ENCODE assay signal across 23 cellular contexts in genomic region chr1:44219301-44219626, GRCh38.
"Had no signal": no experiment of that assay in that cellular context is flagged by ENCODE, and none has a peak within 500 bp of the region (broad histone marks: within the 10 kb centered on the region; RNA-seq: fewer than 3 reads in every experiment).

No MANE protein-coding gene starts in this region.

- H3K27me3 ChIP-seq: ovary, right lobe of liver, tibial nerve, uterus had no signal

- ATAC-seq: mucosa of descending colon; naive thymus-derived CD4-positive, alpha-beta T cell; natural killer cell treated with Interleukin-12 subunit alpha and Interleukin-12 subunit beta and Interleukin-15 and Interleukin-18, amount 100 ng/mL, for 72 hours; psoas muscle; stimulated activated memory B cell treated with anti-CD40 and anti-IgM and Interleukin-4, amounts not matched to agents 10 μg/mL and 1 μg/mL and 100 μg/mL, for 72 hours; stimulated activated naive CD8-positive, alpha-beta T cell treated with anti-CD3 and anti-CD28 coated beads, Interleukin-15, amount 100 ng/mL, for 72 hours had no signal

- H3K4me1 ChIP-seq: uterus had no signal

- H3K36me3 ChIP-seq: ovary, uterus had no signal

- H3K27ac ChIP-seq: left ventricle myocardium inferior, ovary, psoas muscle, right lobe of liver, tibial nerve, uterus had no signal

- H3K9me3 ChIP-seq: left ventricle myocardium inferior, mucosa of descending colon, ovary, psoas muscle, right lobe of liver, tibial nerve, uterus had no signal

- DNase-seq: hypothalamus; immature natural killer cell; islet precursor cell; left ventricle myocardium inferior; midbrain; mucosa of descending colon; naive thymus-derived CD4-positive, alpha-beta T cell; ovary; psoas muscle; right lobe of liver; stimulated activated CD4-positive, alpha-beta T cell treated with anti-CD3 and anti-CD28 coated beads, Interleukin-1b, Interleukin-23, amount 100 ng/mL, for 48 hours; stimulated activated CD4-positive, alpha-beta T cell treated with anti-CD3 and anti-CD28 coated beads, Interleukin-2, amount 100 ng/mL, for 48 hours; stimulated activated CD4-positive, alpha-beta T cell treated with anti-CD3 and anti-CD28 coated beads, Interleukin-4, amount 100 ng/mL, for 4 hours; stimulated activated CD8-positive, alpha-beta memory T cell treated with anti-CD3 and anti-CD28 coated beads, Interleukin-4, amount 100 ng/mL, for 48 hours; stimulated activated naive CD4-positive, alpha-beta T cell treated with Interleukin-2 at 50 U/mL for 16 hours; stimulated activated naive CD8-positive, alpha-beta T cell treated with anti-CD3 and anti-CD28 coated beads, Interleukin-15, amount 100 ng/mL, for 72 hours; substantia nigra; uterus had no signal

- H3K4me2 ChIP-seq: smooth muscle cell had no signal

- H3K4me3 ChIP-seq: left ventricle myocardium inferior, lung, mucosa of descending colon, ovary, psoas muscle, right lobe of liver, smooth muscle cell, tibial nerve, uterus had no signal
